17 cellular contexts compared by ENCODE assay signal in the genomic region with DNA sequence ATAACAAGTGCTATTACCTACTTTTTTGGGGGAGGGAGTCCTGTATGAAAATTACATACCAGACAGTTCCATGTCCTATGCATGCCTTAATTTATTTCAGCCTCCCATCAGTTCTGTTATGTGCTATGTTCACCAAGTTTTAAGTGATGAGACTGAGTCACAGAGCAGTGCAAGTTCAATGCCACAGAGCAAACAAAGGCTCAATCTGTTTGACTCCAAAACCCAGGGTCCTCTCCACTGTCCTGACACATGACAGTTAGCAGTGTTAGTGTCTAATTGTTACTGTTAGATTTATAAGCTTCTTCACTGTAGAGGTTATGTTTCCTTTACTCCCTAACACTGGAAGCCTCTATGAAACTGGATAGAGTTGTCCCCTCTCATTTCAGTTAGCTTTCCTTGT.
DNase-seq lines count a peak whose midpoint lies in the region; ATAC-seq, FAIRE-seq and TF ChIP-seq lines count a peak whose summit lies in the region.
"Had no signal": no experiment of that assay in that cellular context is flagged by ENCODE, and none has a peak within 500 bp of the region (broad histone marks: within the 10 kb centered on the region; RNA-seq: fewer than 3 reads in every experiment).

No MANE protein-coding gene starts in this region.

- no peak overlapping the region for H2BK120ac ChIP-seq in H1 (replicated peaks; ENCODE audit: low read depth, low read length)

- H3K9ac ChIP-seq in H1 (replicated peaks in 1 of 4; ENCODE audit: extremely low read depth in 1 of 4, low read depth in 3 of 4, low read length in 3 of 4), result no peak overlapping the region
- H3K9ac ChIP-seq: GM23248 had no signal

- no peak overlapping the region for H3K14ac ChIP-seq in H1 (ENCODE audit: insufficient read length)

- H2AK5ac ChIP-seq in H1 (ENCODE audit: low read depth, low read length), result no peak overlapping the region

- H3K27ac ChIP-seq in H1 (ENCODE audit: low read depth, low read length), result no peak overlapping the region
- H3K27ac ChIP-seq: GM23248 had no signal

- no peak overlapping the region for H2BK5ac ChIP-seq in H1 (ENCODE audit: low read depth, low read length)

- no peak overlapping the region for H4K5ac ChIP-seq in H1 (ENCODE audit: insufficient read length, low read depth, low read length)

- H3K9me3 ChIP-seq in H1 (ENCODE audit: insufficient read depth in 2 of 2, low read depth in 1 of 2, low read length in 1 of 2), result no peaks in the 10 kb centered on the region
- H3K9me3 ChIP-seq: Caco-2 had no signal

- peaks cover 0 to 2% (median 0%) of the 10 kb centered on the region in 4 experiments; a peak in 1 of 7 replicates for H3K27me3 ChIP-seq in H1 (replicated peaks in 1 of 4; ENCODE audit: control insufficient read depth in 3 of 4, extremely low read depth in 1 of 4, insufficient read depth in 3 of 4, low read length in 3 of 4)

- H4K20me1 ChIP-seq in H1 (replicated peaks in 1 of 2; ENCODE audit: control insufficient read depth in 1 of 2, insufficient read depth in 2 of 2, low read length in 2 of 2), result no peaks in the 10 kb centered on the region

- no peak for TF ChIP-seq CTCF in H1 (IDR thresholded peaks at IDR 0.05; ENCODE audit: control extremely low read depth in 1 of 3, insufficient read depth in 1 of 3, low read depth in 1 of 3, low read length in 3 of 3)

- no peak overlapping the region for H2AFZ ChIP-seq in H1 (ENCODE audit: low read length)
- H2AFZ ChIP-seq: GM23248 had no signal

- no peaks in the 10 kb centered on the region for H3K23me2 ChIP-seq in H1 (ENCODE audit: low read depth, low read length)

- H3K79me2 ChIP-seq in H1 (ENCODE audit: control insufficient read depth in 1 of 2, insufficient read depth in 2 of 2, low read length in 2 of 2), result no peaks in the 10 kb centered on the region

- no peak overlapping the region for H3K56ac ChIP-seq in H1 (replicated peaks; ENCODE audit: insufficient read length, low read depth, low read length)

- H2BK12ac ChIP-seq in H1 (ENCODE audit: low read depth, low read length), result no peak overlapping the region

- H3K79me1 ChIP-seq in H1 (ENCODE audit: low read depth, low read length), result no peaks in the 10 kb centered on the region

- no peak overlapping the region for H3K4me2 ChIP-seq in H1 (ENCODE audit: insufficient read depth in 1 of 2, low read depth in 2 of 2, low read length in 2 of 2)

- H2BK20ac ChIP-seq in H1 (ENCODE audit: low read length), result no peak overlapping the region

- no peak overlapping the region for H4K8ac ChIP-seq in H1 (ENCODE audit: extremely low read depth, insufficient read depth, low read length)

- H4K91ac ChIP-seq in H1 (replicated peaks; ENCODE audit: insufficient read length, low read length), result no peak overlapping the region

- no peak for DNase-seq in H1 (ENCODE audit: low read depth in 1 of 2, low spot score in 2 of 2)
- DNase-seq in left lobe of liver (ENCODE audit: low spot score), result no peak
- DNase-seq in medulla oblongata (ENCODE audit: extremely low spot score), result peak; percentile 31
- DNase-seq in stimulated activated naive CD4-positive, alpha-beta T cell (lab: John Stamatoyannopoulos, UW), result no peak
- DNase-seq in islet precursor cell, result no peak
- DNase-seq: C1 segment of cervical spinal cord; Caco-2; CD4-positive, alpha-beta memory T cell; DMS153; DND-41; GM23248; H9 had no signal

- peaks cover 0 to 13% (median 2%) of the 10 kb centered on the region in 4 experiments; a peak in 3 of 7 replicates for H3K4me1 ChIP-seq in H1 (replicated peaks in 1 of 4; ENCODE audit: control insufficient read depth in 3 of 4, insufficient read depth in 4 of 4, low read length in 3 of 4)

- TF ChIP-seq POLR2A in H1 (IDR thresholded peaks at IDR 0.05; ENCODE audit: control extremely low read depth in 1 of 2, low read depth in 2 of 2, low read length in 2 of 2), result no peak

- CTCF ChIA-PET in H1 (lab: Charles Lee; ENCODE audit: partially characterized antibody), result interaction anchor here (0.5 kb wide), 1 partner anchor 294 kb away, joined by 3 read pairs; no protein-coding TSS in a partner anchor

- no peak overlapping the region for H2BK15ac ChIP-seq in H1 (ENCODE audit: low read length)

- ATAC-seq in left lobe of liver (peak; percentile 36), GM19023 (IDR thresholded peaks at IDR 0.05; ENCODE audit: unreplicated experiment) (no peak)
- ATAC-seq: HCT116 had no signal

- no peak for TF ChIP-seq RAD21 in H1 (IDR thresholded peaks at IDR 0.05 in 1 of 2, conservative IDR thresholded peaks at IDR 0.05 in 1 of 2; ENCODE audit: low read depth in 2 of 2, low read length in 2 of 2)

- no peak overlapping the region for H3K23ac ChIP-seq in H1 (ENCODE audit: insufficient read length)

- peak; percentile 13 for FAIRE-seq in H1 (lab: Jason Lieb, UNC)
- FAIRE-seq: G401.6, GM12892, GM19239 had no signal

- TF ChIP-seq EP300 in H1 (IDR thresholded peaks at IDR 0.05; ENCODE audit: borderline replicate concordance in 1 of 2, low read depth in 2 of 2, low read length in 2 of 2), result no peak

- H3K4me3 ChIP-seq in H1 (ENCODE audit: extremely low read depth in 1 of 4, insufficient read depth in 2 of 4, low read depth in 3 of 4, low read length in 4 of 4), result no peak overlapping the region
- H3K4me3 ChIP-seq: GM23248 had no signal

- POLR2A ChIA-PET in H1 (lab: Charles Lee; ENCODE audit: partially characterized antibody), result no interaction called here

- no peaks in the 10 kb centered on the region for H3K36me3 ChIP-seq in H1 (ENCODE audit: control insufficient read depth in 2 of 4, insufficient read depth in 4 of 4, low read length in 3 of 4)

- H3K4ac ChIP-seq in H1 (replicated peaks; ENCODE audit: insufficient read length, low read depth, low read length), result no peak overlapping the region

- no peak overlapping the region for H3K18ac ChIP-seq in H1 (ENCODE audit: extremely low read depth, low read length)

TF ChIP-seq in H1, 55 proteins besides CTCF, POLR2A, EP300 and RAD21:
- TF ChIP-seq CBX8 (IDR thresholded peaks at IDR 0.05; ENCODE audit: borderline replicate concordance, low read depth, low read length) (no peak), HDAC6 (IDR thresholded peaks at IDR 0.05; ENCODE audit: low read depth, low read length) (no peak), TCF12 (IDR thresholded peaks at IDR 0.05; ENCODE audit: low read depth, low read length) (no peak), RNF2 (IDR thresholded peaks at IDR 0.05; ENCODE audit: borderline replicate concordance, low read depth, low read length, missing control alignments, poor library complexity, severe bottlenecking) (no peak), TBP (IDR thresholded peaks at IDR 0.05; ENCODE audit: low read depth, low read length) (no peak), RBBP5 (IDR thresholded peaks at IDR 0.05; ENCODE audit: borderline replicate concordance, low read depth, low read length) (no peak), BACH1 (IDR thresholded peaks at IDR 0.05; ENCODE audit: low read length) (no peak), MAFK (IDR thresholded peaks at IDR 0.05; ENCODE audit: low read depth, low read length) (no peak), SUZ12 (IDR thresholded peaks at IDR 0.05; ENCODE audit: low read length) (no peak), TEAD4 (IDR thresholded peaks at IDR 0.05; ENCODE audit: low read depth, low read length) (no peak), ZNF274 (IDR thresholded peaks at IDR 0.05; ENCODE audit: borderline replicate concordance, extremely low read depth, low read length) (no peak), SIRT6 (IDR thresholded peaks at IDR 0.05; ENCODE audit: low read length) (no peak)
- TF ChIP-seq, protein P1, sequence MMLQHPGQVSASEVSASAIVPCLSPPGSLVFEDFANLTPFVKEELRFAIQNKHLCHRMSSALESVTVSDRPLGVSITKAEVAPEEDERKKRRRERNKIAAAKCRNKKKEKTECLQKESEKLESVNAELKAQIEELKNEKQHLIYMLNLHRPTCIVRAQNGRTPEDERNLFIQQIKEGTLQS (IDR thresholded peaks at IDR 0.05; ENCODE audit: insufficient read depth, low read depth, low read length), result no peak
